7 cellular contexts compared by ENCODE assay signal in the genomic region with DNA sequence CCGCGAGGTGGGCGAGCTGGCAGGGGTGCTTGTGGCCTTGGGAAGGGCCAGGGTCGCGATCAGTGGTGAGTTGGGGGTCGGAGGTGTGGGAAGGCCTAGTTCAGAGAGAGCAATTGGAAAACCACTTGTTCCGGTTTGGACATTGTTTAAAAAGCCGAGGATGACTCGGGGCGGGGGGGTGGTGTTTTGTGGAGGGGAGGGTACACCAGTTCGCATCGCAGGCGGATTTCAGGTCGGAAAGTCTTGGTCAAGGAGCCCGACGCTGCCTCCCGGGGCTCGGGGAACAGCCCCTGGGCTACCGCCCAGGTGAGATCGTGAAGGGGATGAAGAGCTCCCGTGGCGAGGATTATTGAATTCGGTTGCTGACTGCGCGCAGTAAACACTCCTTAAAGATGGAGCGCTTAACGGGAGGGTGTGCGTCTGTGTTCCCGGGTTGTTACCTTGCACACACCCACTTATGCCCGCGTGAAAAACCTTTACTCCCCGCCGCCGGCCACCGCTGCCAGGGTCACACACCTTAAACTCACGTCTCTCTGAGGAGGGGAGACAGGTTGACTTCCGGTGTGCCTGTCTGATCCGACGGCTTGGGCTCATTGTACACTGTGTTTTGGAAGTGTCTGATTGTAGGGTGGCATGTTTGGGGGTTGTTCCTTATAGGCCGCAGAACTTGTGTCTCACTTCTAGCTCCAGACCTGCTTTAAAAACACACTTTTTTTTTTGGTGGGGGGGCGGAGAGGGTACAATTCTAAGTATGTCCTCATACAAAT.
DNase-seq lines count a peak whose midpoint lies in the region; ATAC-seq, FAIRE-seq and TF ChIP-seq lines count a peak whose summit lies in the region.

No MANE protein-coding gene starts in this region.

- intact Hi-C loops in OCI-LY7 (cut with micrococcal nuclease; ENCODE audit: unreplicated experiment), result no loop called here
- intact Hi-C loops in K562 (cut with micrococcal nuclease), result no loop called here

- TF ChIP-seq CTCF in OCI-LY7 (conservative IDR thresholded peaks at IDR 0.05; ENCODE audit: low read length) (no peak), K562 (IDR thresholded peaks at IDR 0.05 in 2 of 3, conservative IDR thresholded peaks at IDR 0.05 in 1 of 3; ENCODE audit: insufficient read depth in 2 of 3, low read depth in 1 of 3, low read length in 3 of 3) (no peak), keratinocyte (optimal IDR thresholded peaks at IDR 0.05 in 1 of 3, IDR thresholded peaks at IDR 0.05 in 1 of 3, conservative IDR thresholded peaks at IDR 0.05 in 1 of 3; ENCODE audit: extremely low read depth in 1 of 3, insufficient read depth in 2 of 3, low read length in 3 of 3) (no peak)

- H3K9me3 ChIP-seq in OCI-LY7 (ENCODE audit: low read length) (no peaks in the 10 kb centered on the region), K562 (replicated peaks; ENCODE audit: control insufficient read depth, insufficient read depth, low read depth, low read length) (0 out of 2 replicates have a peak, but pooled peaks cover 3% of the 10 kb centered on the region), keratinocyte (ENCODE audit: control insufficient read depth, low read depth, low read length) (no peaks in the 10 kb centered on the region)

- H3K79me2 ChIP-seq in OCI-LY7 (ENCODE audit: insufficient read depth, low read depth, low read length) (peaks cover 17% of the 10 kb centered on the region; the same call in 1 of the 2 replicates), K562 (ENCODE audit: control insufficient read depth, insufficient read depth, low read length) (no peaks in the 10 kb centered on the region), keratinocyte (ENCODE audit: control insufficient read depth, insufficient read depth, low read length) (no peaks in the 10 kb centered on the region)

- TF ChIP-seq RAD21 in K562 (CRISPR knock-in tag; conservative IDR thresholded peaks at IDR 0.05 in 1 of 2, IDR thresholded peaks at IDR 0.05 in 1 of 2), result no peak

- peak overlapping the region; percentile 81 for H3K4me3 ChIP-seq in OCI-LY7 (ENCODE audit: low read depth, low read length, poor library complexity, severe bottlenecking)
- H3K4me3 ChIP-seq in K562, result peak overlapping the region; percentile 40
- H3K4me3 ChIP-seq in keratinocyte (ENCODE audit: control insufficient read depth in 2 of 3, extremely low read depth in 1 of 3, insufficient read depth in 2 of 3, low read depth in 1 of 3, low read length in 3 of 3), result peak overlapping the region; percentile 65 to 74 (median 67)

- no peak for FAIRE-seq in K562 (lab: Jason Lieb, UNC)
- no peak for FAIRE-seq in keratinocyte (lab: Jason Lieb, UNC)

- dilution Hi-C loops in keratinocyte (cut with MboI; ENCODE audit: extremely low pct_ligation_motif_present, low sequenced_read_pairs), result no loop called here

- H3K27me3 ChIP-seq in K562 (ENCODE audit: control insufficient read depth in 2 of 2, insufficient read depth in 2 of 2, low read length in 2 of 2), result no peaks in the 10 kb centered on the region
- no peaks in the 10 kb centered on the region for H3K27me3 ChIP-seq in keratinocyte (ENCODE audit: control insufficient read depth, extremely low read depth, insufficient read depth, low read length)

- no peaks in the 10 kb centered on the region for H3K9me2 ChIP-seq in OCI-LY7 (ENCODE audit: insufficient read depth, low read length)

- H3K36me3 ChIP-seq in OCI-LY7 (ENCODE audit: insufficient read depth, low read length) (peaks cover 4% of the 10 kb centered on the region), K562 (ENCODE audit: control insufficient read depth, insufficient read depth, low read length) (no peaks in the 10 kb centered on the region), keratinocyte (ENCODE audit: control insufficient read depth in 2 of 2, extremely low read depth in 1 of 2, insufficient read depth in 2 of 2, low read length in 2 of 2) (no peaks in the 10 kb centered on the region)

- H3K4me2 ChIP-seq in OCI-LY7 (ENCODE audit: low read length), result peak overlapping the region; percentile 83
- peak overlapping the region; percentile 55 for H3K4me2 ChIP-seq in K562 (ENCODE audit: insufficient read depth, low read length)
- H3K4me2 ChIP-seq in keratinocyte (ENCODE audit: control insufficient read depth, extremely low read depth, insufficient read depth, low read depth, low read length), result peak overlapping the region; percentile 82

- no peak for TF ChIP-seq EP300 in K562 (IDR thresholded peaks at IDR 0.05; ENCODE audit: low read length)

- peaks cover 17% of the 10 kb centered on the region for H3K4me1 ChIP-seq in OCI-LY7 (ENCODE audit: insufficient read depth, low read length, poor library complexity, severe bottlenecking)
- peaks cover 0 to 5% of the 10 kb centered on the region in 2 experiments; a peak in 2 of 5 replicates for H3K4me1 ChIP-seq in K562 (replicated peaks in 1 of 2; ENCODE audit: control insufficient read depth in 2 of 2, insufficient read depth in 2 of 2, low read length in 2 of 2)
- H3K4me1 ChIP-seq in keratinocyte (ENCODE audit: control insufficient read depth, extremely low read depth, insufficient read depth, low read length), result peaks cover 6% of the 10 kb centered on the region

- DNase-seq in OCI-LY7 (ENCODE audit: low spot score) (peak; percentile 49), K562 (ENCODE audit: extremely low read depth in 1 of 4, low spot score in 3 of 4) (no peak), keratinocyte (ENCODE audit: low read depth, low spot score) (no peak), NCI-H1930 (lab: John Stamatoyannopoulos, UW) (no peak)
- peak; percentile 13 for DNase-seq in stimulated activated CD4-positive, alpha-beta T cell treated with anti-CD3 and anti-CD28 coated beads, Interleukin-4, amount 100 ng/mL, for 1 hour

- ATAC-seq in GM18867 (IDR thresholded peaks at IDR 0.05; ENCODE audit: unreplicated experiment) (peak; percentile 14), K562 (peak; percentile 12; the same call in 2 of the 3 replicates), GM21390 (IDR thresholded peaks at IDR 0.05; ENCODE audit: unreplicated experiment) (no peak)

- CTCF ChIA-PET in OCI-LY7 (lab: Charles Lee; ENCODE audit: unreplicated experiment), result interaction anchor here (0.6 kb wide), 1 partner anchor 19 kb away, joined by 3 read pairs; no protein-coding TSS in a partner anchor
- CTCF ChIA-PET in K562 (lab: Yijun Ruan, JAX; ENCODE audit: low intra/inter-chr PET ratio), result no interaction called here

- H3K9me1 ChIP-seq in K562 (ENCODE audit: control insufficient read depth, insufficient read depth, low read length), result no peaks in the 10 kb centered on the region
- H3K9me1 ChIP-seq in keratinocyte (ENCODE audit: control insufficient read depth, extremely low read depth, insufficient read depth, low read length), result no peaks in the 10 kb centered on the region

- H4K20me1 ChIP-seq in OCI-LY7 (ENCODE audit: insufficient read depth, low read length) (no peaks in the 10 kb centered on the region), K562 (replicated peaks; ENCODE audit: control insufficient read depth, insufficient read depth, low read length) (no peaks in the 10 kb centered on the region), keratinocyte (ENCODE audit: control insufficient read depth, extremely low read depth, insufficient read depth, low read length) (no peaks in the 10 kb centered on the region)

- peak overlapping the region; percentile 83 for H2AFZ ChIP-seq in OCI-LY7 (ENCODE audit: low read length)
- peak overlapping the region; percentile 68; the same call in 1 of the 2 replicates for H2AFZ ChIP-seq in K562 (ENCODE audit: low read depth, low read length)
- peak overlapping the region; percentile 93 for H2AFZ ChIP-seq in keratinocyte (ENCODE audit: control insufficient read depth, low read length)

- WGBS in K562 (ENCODE audit: insufficient coverage, low coverage, missing lambda C conversion rate), result 31% methylated on average over 34 of the region's 41 CpGs

- BruUV-seq in OCI-LY7 (replicated peaks; lab: Mats Ljungman, UMichigan) (no TSS peak), K562 (replicated peaks; lab: Mats Ljungman, UMichigan) (TSS peak; percentile 40)

- POLR2A ChIA-PET in OCI-LY7 (lab: Charles Lee), result interaction anchor here (0.8 to 0.9 kb wide), 2 partner anchors 16 to 24 kb away, joined by 3 read pairs; no protein-coding TSS in a partner anchor
- POLR2A ChIA-PET in K562 (lab: Yijun Ruan, JAX), result no interaction called here

- in situ Hi-C loops in K562 (cut with MboI), result no loop called here

- H3K27ac ChIP-seq in OCI-LY7 (ENCODE audit: low read depth, low read length, poor library complexity, severe bottlenecking) (peak overlapping the region; percentile 43), K562 (ENCODE audit: extremely low read depth, low read depth, low read length) (peak overlapping the region; percentile 44; the same call in 2 of the 3 replicates), keratinocyte (ENCODE audit: control insufficient read depth, insufficient read depth, low read length) (peak overlapping the region; percentile 1)

- H3K9ac ChIP-seq in K562 (ENCODE audit: insufficient read depth in 1 of 2, low read depth in 2 of 2, low read length in 2 of 2) (peak overlapping the region; percentile 25 to 78; a peak in 3 of 4 replicates), keratinocyte (ENCODE audit: control insufficient read depth, extremely low read depth, insufficient read depth, low read length) (peak overlapping the region; percentile 68)

- no peak for TF ChIP-seq POLR2A in K562 (conservative IDR thresholded peaks at IDR 0.05)

TF ChIP-seq in K562, 482 proteins besides CTCF, POLR2A, EP300 and RAD21 (continues in another document):
- TF ChIP-seq ATF1 (CRISPR knock-in tag; IDR thresholded peaks at IDR 0.05) (no peak), ATF1 (tag; IDR thresholded peaks at IDR 0.05) (0 out of 2 replicates have a peak, but pooled peaks have one; percentile 3), KAT8 (IDR thresholded peaks at IDR 0.05; ENCODE audit: low read depth) (no peak)

Comparison
In these comparisons a context has a peak if more than half of its experiments do, and no peak if none do; other contexts are left out.
1. DNase-seq: peak in OCI-LY7 (single experiment) and stimulated activated CD4-positive, alpha-beta T cell treated with anti-CD3 and anti-CD28 coated beads, Interleukin-4, amount 100 ng/mL, for 1 hour (single experiment); none in K562 (0 of 4), keratinocyte (single experiment) and NCI-H1930 (0 of 2).
2. Peak in every context shown above with its lines, with median percentiles within 50 percentile points of each other: H2AFZ ChIP-seq, H3K27ac ChIP-seq, H3K4me2 ChIP-seq and H3K4me3 ChIP-seq.